In the genomic region with DNA sequence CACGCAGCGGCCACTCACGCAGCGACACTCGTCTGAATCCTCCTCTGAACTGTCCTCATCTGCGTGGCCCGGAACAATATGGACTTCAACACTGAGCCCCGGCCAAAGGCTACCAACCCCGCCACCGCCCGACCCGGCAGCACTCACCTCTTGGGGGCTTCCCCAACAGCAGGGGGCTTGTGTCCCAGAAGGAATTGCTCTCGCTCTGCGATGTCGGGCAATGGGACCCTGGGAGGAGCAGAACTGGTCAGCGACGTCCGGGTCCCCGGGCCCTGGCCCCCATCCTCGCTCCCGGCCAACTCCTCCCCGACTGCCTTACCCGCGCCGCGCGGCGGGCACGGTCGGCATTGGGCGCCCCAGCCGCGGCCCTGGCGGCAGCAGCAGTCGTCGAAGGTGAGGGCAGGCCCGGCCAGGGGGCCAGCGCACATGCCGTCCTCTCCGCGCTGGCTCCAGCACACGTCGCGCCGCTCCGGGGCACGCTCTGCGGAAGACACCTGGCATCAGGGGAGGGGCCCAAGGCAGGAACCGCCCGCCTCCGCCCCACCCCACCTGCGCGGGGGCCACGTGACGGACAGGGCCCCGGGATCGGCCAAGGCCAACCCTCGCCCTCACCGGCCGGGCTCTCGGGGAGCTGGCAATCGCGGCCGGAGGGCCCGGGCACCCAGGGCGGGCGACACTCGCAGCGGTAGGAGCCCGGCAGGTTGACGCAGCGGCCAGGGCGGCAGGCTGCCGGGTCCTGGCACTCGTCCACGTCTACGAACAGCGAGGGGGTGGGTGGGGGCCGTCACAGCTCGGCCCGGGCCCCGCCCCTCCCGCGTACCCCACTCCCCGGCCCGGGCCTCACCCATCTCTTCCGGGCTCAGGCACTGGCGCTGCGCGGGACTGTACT, we compare ENCODE assay signal across 6 cellular contexts. TPM values are rescaled to one million over a fixed set of nuclear protein-coding genes. Genes with fewer than 3 reads are reported as not detected.
DNase-seq lines count a peak whose midpoint lies in the region; ATAC-seq and TF ChIP-seq lines count a peak whose summit lies in the region.

No MANE protein-coding gene starts in this region.

- H3K27me3 ChIP-seq in parathyroid adenoma (ENCODE audit: control insufficient read depth, insufficient read depth, low read length), result no peaks in the 10 kb centered on the region

- no peaks in the 10 kb centered on the region for H3K79me2 ChIP-seq in parathyroid adenoma

- peak overlapping the region; percentile 75 for H3K27ac Mint-ChIP-seq in chondrocyte (ENCODE audit: unreplicated experiment)

- H3K9ac ChIP-seq in parathyroid adenoma, result no peak overlapping the region

- no peaks in the 10 kb centered on the region for H3K9me3 Mint-ChIP-seq in chondrocyte (ENCODE audit: low read depth)

- H3K27ac ChIP-seq in parathyroid adenoma, result peak overlapping the region; percentile 45

- TF ChIP-seq CTCF in chondrocyte (IDR thresholded peaks at IDR 0.05) (peak; percentile 69), parathyroid adenoma (IDR thresholded peaks at IDR 0.05) (no peak)

- H3K4me3 ChIP-seq in parathyroid adenoma (ENCODE audit: low read depth, low read length), result peak overlapping the region; percentile 57

- peaks cover 14% of the 10 kb centered on the region for H3K36me3 Mint-ChIP-seq in chondrocyte (ENCODE audit: low read depth)

- H2AFZ ChIP-seq in parathyroid adenoma, result no peak overlapping the region

- H3K9me3 ChIP-seq in parathyroid adenoma (ENCODE audit: control insufficient read depth, low read length), result no peaks in the 10 kb centered on the region

- ATAC-seq in GM19372 (IDR thresholded peaks at IDR 0.05; ENCODE audit: low read depth, unreplicated experiment) (peak; percentile 53), HG03521 (IDR thresholded peaks at IDR 0.05; ENCODE audit: unreplicated experiment) (peak; percentile 51)

- H3K4me1 Mint-ChIP-seq in chondrocyte (ENCODE audit: low read depth), result peaks cover 24% of the 10 kb centered on the region

- no peaks in the 10 kb centered on the region for H3K4me1 ChIP-seq in parathyroid adenoma

- H3K4me2 ChIP-seq in parathyroid adenoma (ENCODE audit: low read length), result peak overlapping the region; percentile 73

- no peak for DNase-seq in chondrocyte (ENCODE audit: low spot score)
- DNase-seq in NCI-H774 (lab: John Stamatoyannopoulos, UW), result no peak
- no peak for DNase-seq in stimulated activated CD4-positive, alpha-beta T cell treated with anti-CD3 and anti-CD28 coated beads, Interleukin-4, amount 100 ng/mL, for 4 hours

- H3K4me3 Mint-ChIP-seq in chondrocyte (ENCODE audit: unreplicated experiment), result peak overlapping the region; percentile 66

- no peaks in the 10 kb centered on the region for H3K27me3 Mint-ChIP-seq in chondrocyte (ENCODE audit: low read depth)

- no peaks in the 10 kb centered on the region for H3K36me3 ChIP-seq in parathyroid adenoma (ENCODE audit: control insufficient read depth, insufficient read depth, low read length)

RNA-seq across cellular contexts. Expression of a gene that starts 14.8 kb away (rescaled TPM):
- 108 to 123 TPM (median 120 TPM) in 3 replicates for total RNA-seq in chondrocyte

RNA-seq across cellular contexts. Expression of a gene that starts 18.5 kb away (rescaled TPM):
- total RNA-seq in chondrocyte, result 264 to 272 TPM (median 271 TPM) in 3 replicates

RNA-seq across cellular contexts. Expression of a gene that starts 30.6 kb away (rescaled TPM):
- total RNA-seq in chondrocyte, result 26.4 to 32.1 TPM (median 28.1 TPM) in 3 replicates

RNA-seq across cellular contexts. Expression of a gene that starts 32.7 kb away (rescaled TPM):
- total RNA-seq in chondrocyte, result 84.8 to 91.9 TPM (median 86.8 TPM) in 3 replicates

RNA-seq across cellular contexts. Expression of a gene that starts 36.2 kb away (rescaled TPM):
- 28.1 to 82.0 TPM (median 81.3 TPM) in 3 replicates for total RNA-seq in chondrocyte
